ENCODE assay signal across 8 cellular contexts in the genomic region with DNA sequence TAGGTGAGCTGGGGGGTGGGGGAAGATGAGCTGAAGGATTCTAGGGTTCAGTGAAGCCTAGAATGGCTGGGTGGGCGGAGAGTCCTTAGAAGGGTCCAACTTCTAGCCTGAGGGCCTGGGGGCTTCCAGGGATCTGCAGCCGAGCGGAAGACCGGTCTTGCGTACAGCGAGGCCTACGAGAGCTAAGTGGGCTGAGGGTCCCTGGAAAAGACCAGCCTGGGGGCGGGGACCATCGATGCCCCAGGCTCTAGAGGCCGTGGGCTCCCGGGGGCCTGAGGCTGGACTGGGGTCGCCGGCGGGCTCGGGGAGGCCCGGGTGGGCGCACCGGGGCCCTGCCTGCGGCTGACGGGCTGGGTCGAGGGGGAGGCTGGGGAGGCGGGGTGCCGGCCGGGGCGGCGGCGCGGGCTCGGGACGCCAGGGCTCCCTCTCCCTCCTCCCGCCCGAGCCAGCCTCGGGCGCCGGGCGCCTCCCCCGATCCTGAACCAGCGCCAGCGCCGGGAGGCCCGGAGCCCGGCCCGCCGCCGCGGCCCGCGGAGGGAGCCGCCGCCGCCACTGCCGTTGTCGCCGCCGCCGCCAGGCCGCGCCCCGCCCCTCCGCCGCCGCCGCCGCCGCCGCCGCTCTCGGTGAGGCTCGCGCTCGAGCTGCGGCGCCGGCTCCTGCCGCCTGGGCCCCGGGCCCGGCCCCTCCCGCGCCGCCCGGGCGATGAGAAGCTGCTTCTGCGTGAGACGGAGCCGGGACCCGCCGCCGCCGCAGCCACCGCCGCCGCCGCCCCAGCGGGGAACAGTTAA. TPM values are rescaled to one million over a fixed set of nuclear protein-coding genes. Genes with fewer than 3 reads are reported as not detected.
DNase-seq lines count a peak whose midpoint lies in the region; ATAC-seq, FAIRE-seq and TF ChIP-seq lines count a peak whose summit lies in the region.

A gene with protein sequence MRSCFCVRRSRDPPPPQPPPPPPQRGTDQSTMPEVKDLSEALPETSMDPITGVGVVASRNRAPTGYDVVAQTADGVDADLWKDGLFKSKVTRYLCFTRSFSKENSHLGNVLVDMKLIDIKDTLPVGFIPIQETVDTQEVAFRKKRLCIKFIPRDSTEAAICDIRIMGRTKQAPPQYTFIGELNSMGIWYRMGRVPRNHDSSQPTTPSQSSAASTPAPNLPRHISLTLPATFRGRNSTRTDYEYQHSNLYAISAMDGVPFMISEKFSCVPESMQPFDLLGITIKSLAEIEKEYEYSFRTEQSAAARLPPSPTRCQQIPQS (plus strand): TSS at position 602 of the 788 bp plus-strand sequence. CDS start 101 bp downstream, at position 703.

- H3K4me2 ChIP-seq in HepG2 (ENCODE audit: low read depth, low read length), result peak within 1 kb of the TSS; percentile 80

- H3K27ac ChIP-seq in cingulate gyrus (ENCODE audit: low read depth, low read length) (peak within 1 kb of the TSS; percentile 97), HepG2 (ENCODE audit: extremely low read length, insufficient read depth, low read length) (peak within 1 kb of the TSS; percentile 62)

- no peaks in the 10 kb centered on the region for H4K20me1 ChIP-seq in HepG2 (ENCODE audit: insufficient read depth, low read length)

- TF ChIP-seq CTCF in AG09309 (IDR thresholded peaks at IDR 0.05; ENCODE audit: control insufficient read depth, insufficient read depth, low read depth, low read length, missing control alignments) (no peak), HepG2 (CRISPR knock-in tag; IDR thresholded peaks at IDR 0.05) (no peak)

- 17% methylated on average over 2 of the region's 94 CpGs for WGBS in HepG2 (ENCODE audit: low lambda C conversion rate)

- POLR2A ChIA-PET in HepG2 (lab: Yijun Ruan, JAX), result interaction anchor here (0.9 to 4.4 kb wide), 3 partner anchors 10 to 72 kb away, joined by 4 to 48 read pairs (median 41); no protein-coding TSS in a partner anchor

- peak within 1 kb of the TSS; percentile 68 for H3K4me3 ChIP-seq in AG09309 (ENCODE audit: control insufficient read depth, low read depth, low read length)
- peak within 1 kb of the TSS; percentile 60 to 88 (median 80); a peak in 5 of 6 replicates for H3K4me3 ChIP-seq in HepG2 (replicated peaks in 1 of 3; ENCODE audit: insufficient read depth in 1 of 3, low read depth in 2 of 3, low read length in 3 of 3)

- H3K9ac ChIP-seq in HepG2 (ENCODE audit: insufficient read depth, low read depth, low read length), result peak within 1 kb of the TSS; percentile 89

- no peak within 1 kb of the TSS for H2AFZ ChIP-seq in HepG2 (ENCODE audit: low read length)

- peaks cover 47% of the 10 kb centered on the region for H3K4me1 ChIP-seq in HepG2 (ENCODE audit: insufficient read depth, low read length)

- BruUV-seq in HepG2 (replicated peaks; lab: Mats Ljungman, UMichigan), result no TSS peak

- H3K79me2 ChIP-seq in HepG2 (ENCODE audit: insufficient read depth, low read length), result peaks cover 20% of the 10 kb centered on the region

- FAIRE-seq in HepG2 (lab: Jason Lieb, UNC), result no peak

- H3K27me3 ChIP-seq in HepG2 (ENCODE audit: control insufficient read depth in 1 of 2, insufficient read depth in 2 of 2, low read length in 2 of 2), result no peaks in the 10 kb centered on the region

- in situ Hi-C loops in HepG2 (cut with HindIII; ENCODE audit: extremely low pct_ligation_motif_present, low pct_unique_long_range_greater_than_20kb), result no loop called here

- TF ChIP-seq EP300 in HepG2 (IDR thresholded peaks at IDR 0.05; ENCODE audit: low read depth in 2 of 2, low read length in 2 of 2), result no peak
- no peak for TF ChIP-seq EP300 in HepG2 (CRISPR knock-in tag; IDR thresholded peaks at IDR 0.05; ENCODE audit: borderline replicate concordance)

- DNase-seq in AG09309 (ENCODE audit: low read depth) (no peak), HepG2 (ENCODE audit: low spot score) (no peak), KG1 (lab: John Stamatoyannopoulos, UW) (no peak), NCI-H510A treated with DMSO at 0.1 percent for 48 hours (lab: John Stamatoyannopoulos, UW) (no peak)
- DNase-seq in activated CD4-positive, CD25-positive, alpha-beta regulatory T cell treated with anti-CD3 and anti-CD28 coated beads, Interleukin-2, amount 50 U/mL, for 72 hours, result peak; percentile 56
- DNase-seq in stimulated activated CD4-positive, alpha-beta T cell treated with anti-CD3 and anti-CD28 coated beads, Interleukin-4, amount 100 ng/mL, for 1 hour, result peak; percentile 63

- no peaks in the 10 kb centered on the region for H3K36me3 ChIP-seq in HepG2 (replicated peaks in 1 of 2; ENCODE audit: control insufficient read depth in 1 of 2, insufficient read depth in 2 of 2, low read length in 2 of 2)

- intact Hi-C loops in HepG2 (cut with micrococcal nuclease; ENCODE audit: unreplicated experiment), result no loop called here

- ATAC-seq in HG02759 (IDR thresholded peaks at IDR 0.05; ENCODE audit: unreplicated experiment) (peak; percentile 54), HepG2 (peak; percentile 62)

- H3K9me3 ChIP-seq in HepG2 (ENCODE audit: low read length), result peaks cover 9% of the 10 kb centered on the region

- TF ChIP-seq RAD21 in HepG2 (CRISPR knock-in tag; IDR thresholded peaks at IDR 0.05), result no peak; the same call in 1 of the 2 replicates

- no peak for TF ChIP-seq POLR2A in HepG2 (IDR thresholded peaks at IDR 0.05; ENCODE audit: insufficient read depth in 1 of 2, low read depth in 2 of 2, low read length in 2 of 2)

- CTCF ChIA-PET in HepG2 (lab: Yijun Ruan, JAX; ENCODE audit: low intra/inter-chr PET ratio, low total read pairs), result no interaction called here

TF ChIP-seq in HepG2, 621 proteins besides CTCF, POLR2A, EP300 and RAD21 (continues in another document):
- TF ChIP-seq MTA1 (CRISPR knock-in tag; IDR thresholded peaks at IDR 0.05; ENCODE audit: borderline replicate concordance) (0 out of 2 replicates have a peak, but pooled peaks have one; percentile 33), ZFX (CRISPR knock-in tag; IDR thresholded peaks at IDR 0.05; ENCODE audit: low read depth) (peak; percentile 90)
- TF ChIP-seq, protein P1, sequence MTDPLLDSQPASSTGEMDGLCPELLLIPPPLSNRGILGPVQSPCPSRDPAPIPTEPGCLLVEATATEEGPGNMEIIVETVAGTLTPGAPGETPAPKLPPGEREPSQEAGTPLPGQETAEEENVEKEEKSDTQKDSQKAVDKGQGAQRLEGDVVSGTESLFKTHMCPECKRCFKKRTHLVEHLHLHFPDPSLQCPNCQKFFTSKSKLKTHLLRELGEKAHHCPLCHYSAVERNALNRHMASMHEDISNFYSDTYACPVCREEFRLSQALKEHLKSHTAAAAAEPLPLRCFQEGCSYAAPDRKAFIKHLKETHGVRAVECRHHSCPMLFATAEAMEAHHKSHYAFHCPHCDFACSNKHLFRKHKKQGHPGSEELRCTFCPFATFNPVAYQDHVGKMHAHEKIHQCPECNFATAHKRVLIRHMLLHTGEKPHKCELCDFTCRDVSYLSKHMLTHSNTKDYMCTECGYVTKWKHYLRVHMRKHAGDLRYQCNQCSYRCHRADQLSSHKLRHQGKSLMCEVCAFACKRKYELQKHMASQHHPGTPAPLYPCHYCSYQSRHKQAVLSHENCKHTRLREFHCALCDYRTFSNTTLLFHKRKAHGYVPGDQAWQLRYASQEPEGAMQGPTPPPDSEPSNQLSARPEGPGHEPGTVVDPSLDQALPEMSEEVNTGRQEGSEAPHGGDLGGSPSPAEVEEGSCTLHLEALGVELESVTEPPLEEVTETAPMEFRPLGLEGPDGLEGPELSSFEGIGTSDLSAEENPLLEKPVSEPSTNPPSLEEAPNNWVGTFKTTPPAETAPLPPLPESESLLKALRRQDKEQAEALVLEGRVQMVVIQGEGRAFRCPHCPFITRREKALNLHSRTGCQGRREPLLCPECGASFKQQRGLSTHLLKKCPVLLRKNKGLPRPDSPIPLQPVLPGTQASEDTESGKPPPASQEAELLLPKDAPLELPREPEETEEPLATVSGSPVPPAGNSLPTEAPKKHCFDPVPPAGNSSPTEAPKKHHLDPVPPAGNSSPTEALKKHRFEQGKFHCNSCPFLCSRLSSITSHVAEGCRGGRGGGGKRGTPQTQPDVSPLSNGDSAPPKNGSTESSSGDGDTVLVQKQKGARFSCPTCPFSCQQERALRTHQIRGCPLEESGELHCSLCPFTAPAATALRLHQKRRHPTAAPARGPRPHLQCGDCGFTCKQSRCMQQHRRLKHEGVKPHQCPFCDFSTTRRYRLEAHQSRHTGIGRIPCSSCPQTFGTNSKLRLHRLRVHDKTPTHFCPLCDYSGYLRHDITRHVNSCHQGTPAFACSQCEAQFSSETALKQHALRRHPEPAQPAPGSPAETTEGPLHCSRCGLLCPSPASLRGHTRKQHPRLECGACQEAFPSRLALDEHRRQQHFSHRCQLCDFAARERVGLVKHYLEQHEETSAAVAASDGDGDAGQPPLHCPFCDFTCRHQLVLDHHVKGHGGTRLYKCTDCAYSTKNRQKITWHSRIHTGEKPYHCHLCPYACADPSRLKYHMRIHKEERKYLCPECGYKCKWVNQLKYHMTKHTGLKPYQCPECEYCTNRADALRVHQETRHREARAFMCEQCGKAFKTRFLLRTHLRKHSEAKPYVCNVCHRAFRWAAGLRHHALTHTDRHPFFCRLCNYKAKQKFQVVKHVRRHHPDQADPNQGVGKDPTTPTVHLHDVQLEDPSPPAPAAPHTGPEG (CRISPR knock-in tag; IDR thresholded peaks at IDR 0.05), result 0 out of 2 replicates have a peak, but pooled peaks have one; percentile 14

RNA-seq across cellular contexts. Expression of the gene that starts here (rescaled TPM):
- 26.0 and 30.1 TPM in 2 replicates for total RNA-seq in HepG2 (2016; rRNA removed; fragmentation: Illumina TruSeq; extraction: Trizol)
- 52.4 and 56.2 TPM in 2 replicates for total RNA-seq in HepG2 (2016; cell fraction: cytosol; rRNA removed; fragmentation: Illumina TruSeq; extraction: Trizol; ENCODE audit: low read depth)
- total RNA-seq in HepG2 (2016; cell fraction: insoluble cytoplasmic fraction; rRNA removed; fragmentation: Illumina TruSeq; extraction: Trizol), result 22.0 and 29.4 TPM in 2 replicates
- 19.7 and 20.0 TPM in 2 replicates for total RNA-seq in HepG2 (2016; cell fraction: membrane; rRNA removed; fragmentation: Illumina TruSeq; extraction: Trizol)
- total RNA-seq in HepG2 (2016; cell fraction: nucleus; rRNA removed; fragmentation: Illumina TruSeq; extraction: Trizol), result 43.3 and 49.2 TPM in 2 replicates
- polyA plus RNA-seq in HepG2 (2011; rRNA removed), result 10.7 and 12.1 TPM in 2 replicates
- polyA plus RNA-seq in HepG2 (2011; cell fraction: cytosol; rRNA removed), result 9.2 and 11.3 TPM in 2 replicates
- 13.9 and 18.7 TPM in 2 replicates for polyA plus RNA-seq in HepG2 (2011; cell fraction: nucleus; rRNA removed)
- polyA plus RNA-seq in HepG2 (2012), result 10.0 and 10.4 TPM in 2 replicates
- polyA plus RNA-seq in HepG2 (2016; cell fraction: cytosol; fragmentation: Illumina TruSeq; extraction: Trizol; ENCODE audit: low read depth), result 2.4 and 3.2 TPM in 2 replicates
- 20.2 and 24.6 TPM in 2 replicates for polyA plus RNA-seq in HepG2 (2016; cell fraction: insoluble cytoplasmic fraction; fragmentation: Illumina TruSeq; extraction: Trizol; ENCODE audit: low read depth)
- 7.4 and 7.6 TPM in 2 replicates for polyA plus RNA-seq in HepG2 (2016; cell fraction: membrane; fragmentation: Illumina TruSeq; extraction: Trizol; ENCODE audit: low read depth)
- 22.4 and 30.0 TPM in 2 replicates for polyA plus RNA-seq in HepG2 (2016; cell fraction: nucleus; fragmentation: Illumina TruSeq; extraction: Trizol; ENCODE audit: insufficient read depth, low read depth)
- 1.4 and 38.6 TPM in 2 replicates for polyA minus RNA-seq in HepG2 (2011; rRNA and poly(A)+ RNA removed; ENCODE audit: low replicate concordance)
- 10.4 and 11.3 TPM in 2 replicates for polyA minus RNA-seq in HepG2 (2011; cell fraction: cytosol; rRNA and poly(A)+ RNA removed)
- polyA minus RNA-seq in HepG2 (2011; cell fraction: nucleus; rRNA and poly(A)+ RNA removed), result 43.9 and 48.9 TPM in 2 replicates

Comparison
In these comparisons a context has a peak if more than half of its experiments do, and no peak if none do; other contexts are left out.
1. DNase-seq: peak in activated CD4-positive, CD25-positive, alpha-beta regulatory T cell treated with anti-CD3 and anti-CD28 coated beads, Interleukin-2, amount 50 U/mL, for 72 hours (single experiment) and stimulated activated CD4-positive, alpha-beta T cell treated with anti-CD3 and anti-CD28 coated beads, Interleukin-4, amount 100 ng/mL, for 1 hour (single experiment); none in AG09309 (single experiment), HepG2 (single experiment), KG1 (single experiment) and NCI-H510A treated with DMSO at 0.1 percent for 48 hours (single experiment).